ENCODE assay signal across 10 cellular contexts in the genomic region with DNA sequence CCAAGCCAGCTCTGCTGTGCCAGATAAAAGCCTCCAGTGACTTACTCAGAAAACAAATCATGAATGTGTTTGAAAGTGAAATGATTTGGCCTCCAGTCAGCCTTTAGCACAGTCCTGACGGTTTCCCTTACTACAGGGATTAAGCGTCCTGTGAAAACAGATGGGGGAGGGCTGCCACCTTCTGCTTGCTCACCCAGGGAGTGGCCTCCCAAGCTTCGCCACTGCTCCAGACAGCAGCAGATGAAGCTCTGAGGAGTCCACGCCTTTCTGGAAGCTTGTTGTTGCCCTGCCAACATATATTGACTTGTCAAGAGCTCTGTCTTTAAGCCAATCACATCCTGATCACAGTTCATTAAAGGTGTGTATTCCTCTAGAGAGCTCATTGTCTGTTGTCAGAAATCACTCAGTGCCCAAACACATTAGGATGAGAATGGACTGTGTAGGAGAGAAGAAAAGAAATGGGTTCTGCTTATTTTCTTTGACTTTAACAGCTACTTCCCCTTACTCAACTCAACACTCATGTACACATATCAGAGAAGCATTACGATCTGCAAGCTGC. TPM values are rescaled to one million over a fixed set of nuclear protein-coding genes. Genes with fewer than 3 reads are reported as not detected.
DNase-seq lines count a peak whose midpoint lies in the region; ATAC-seq and TF ChIP-seq lines count a peak whose summit lies in the region.
"Had no signal": no experiment of that assay in that cellular context is flagged by ENCODE, and none has a peak within 500 bp of the region (broad histone marks: within the 10 kb centered on the region; RNA-seq: fewer than 3 reads in every experiment).

No MANE protein-coding gene starts in this region.

- H3K27me3 Mint-ChIP-seq in natural killer cell treated with Interleukin-12 subunit alpha and Interleukin-12 subunit beta and Interleukin-15 and Interleukin-18, amount 100 ng/mL, for 72 hours: no peaks in the 10 kb centered on the region
- H3K27me3 Mint-ChIP-seq: activated CD4-positive, alpha-beta T cell treated with anti-CD3 and anti-CD28 coated beads, Interleukin-2, amount 10 ng/mL, durations not matched to agents 24 days and 14 days had no signal

- in situ Hi-C loops in Caki2 (cut with HindIII; ENCODE audit: low pct_unique_long_range_greater_than_20kb, low sequenced_read_pairs): no loop called here

- no peaks in the 10 kb centered on the region for H3K9me3 Mint-ChIP-seq in natural killer cell treated with Interleukin-12 subunit alpha and Interleukin-12 subunit beta and Interleukin-15 and Interleukin-18, amount 100 ng/mL, for 72 hours
- H3K9me3 Mint-ChIP-seq: activated CD4-positive, alpha-beta T cell treated with anti-CD3 and anti-CD28 coated beads, Interleukin-2, amount 10 ng/mL, durations not matched to agents 24 days and 14 days had no signal

- TF ChIP-seq CTCF in epithelial cell of esophagus (IDR thresholded peaks at IDR 0.05; ENCODE audit: insufficient read depth, low read depth, low read length, missing control alignments) (no peak), coronary artery (IDR thresholded peaks at IDR 0.05) (no peak)

- peak overlapping the region; percentile 26 to 68 for H3K27ac Mint-ChIP-seq in natural killer cell treated with Interleukin-12 subunit alpha and Interleukin-12 subunit beta and Interleukin-15 and Interleukin-18, amount 100 ng/mL, for 72 hours
- H3K27ac Mint-ChIP-seq: activated CD4-positive, alpha-beta T cell treated with anti-CD3 and anti-CD28 coated beads, Interleukin-2, amount 10 ng/mL, durations not matched to agents 24 days and 14 days had no signal

- DNase-seq in Caki2 (ENCODE audit: low read depth) (peak; percentile 33), NCI-H526 (lab: John Stamatoyannopoulos, UW) (peak; percentile 26 to 51), epithelial cell of esophagus (ENCODE audit: low read depth) (peak; percentile 95), coronary artery (ENCODE audit: low spot score) (no peak), NCI-H345 treated with DMSO at 0.1 percent for 48 hours (lab: John Stamatoyannopoulos, UW; ENCODE audit: unreplicated experiment) (no peak)
- DNase-seq in natural killer cell treated with Interleukin-12 subunit alpha and Interleukin-12 subunit beta and Interleukin-15 and Interleukin-18, amount 100 ng/mL, for 72 hours (ENCODE audit: low spot score): no peak
- DNase-seq: activated CD4-positive, alpha-beta T cell treated with anti-CD3 and anti-CD28 coated beads, Interleukin-2, amount 10 ng/mL, durations not matched to agents 24 days and 14 days; central memory CD4-positive, alpha-beta T cell had no signal

- H3K4me3 Mint-ChIP-seq in natural killer cell treated with Interleukin-12 subunit alpha and Interleukin-12 subunit beta and Interleukin-15 and Interleukin-18, amount 100 ng/mL, for 72 hours: no peak overlapping the region
- H3K4me3 Mint-ChIP-seq: activated CD4-positive, alpha-beta T cell treated with anti-CD3 and anti-CD28 coated beads, Interleukin-2, amount 10 ng/mL, durations not matched to agents 24 days and 14 days had no signal

- H3K27ac ChIP-seq in coronary artery: peak overlapping the region in 1 of 2 donors; percentile 58

- H3K36me3 Mint-ChIP-seq in natural killer cell treated with Interleukin-12 subunit alpha and Interleukin-12 subunit beta and Interleukin-15 and Interleukin-18, amount 100 ng/mL, for 72 hours: no peaks in the 10 kb centered on the region

- peaks cover 43 to 44% of the 10 kb centered on the region in 2 donors for H3K4me1 Mint-ChIP-seq in natural killer cell treated with Interleukin-12 subunit alpha and Interleukin-12 subunit beta and Interleukin-15 and Interleukin-18, amount 100 ng/mL, for 72 hours (ENCODE audit: low read depth in 2 of 2)

- no peak overlapping the region for H3K4me3 ChIP-seq in epithelial cell of esophagus (ENCODE audit: low read length)
- no peak overlapping the region for H3K4me3 ChIP-seq in coronary artery

- ATAC-seq in natural killer cell treated with Interleukin-12 subunit alpha and Interleukin-12 subunit beta and Interleukin-15 and Interleukin-18, amount 100 ng/mL, for 72 hours: peak in 1 of 2 donors; percentile 70
- ATAC-seq in GM21390 (IDR thresholded peaks at IDR 0.05; ENCODE audit: unreplicated experiment) (no peak), GM21717 (IDR thresholded peaks at IDR 0.05; ENCODE audit: unreplicated experiment) (no peak)

RNA-seq across cellular contexts. Expression of gene FYB1, which starts 4.9 kb away (rescaled TPM):
- not detected in 2 replicates for total RNA-seq in Caki2 (2014; rRNA removed; shearing (Covaris generic); ENCODE audit: low replicate concordance)
- total RNA-seq in natural killer cell treated with Interleukin-12 subunit alpha and Interleukin-12 subunit beta and Interleukin-15 and Interleukin-18, amount 100 ng/mL, for 72 hours: 10 to 100 TPM; 71.9 to 72.8 TPM

Comparison
In these comparisons a context has a peak if more than half of its experiments do, and no peak if none do; other contexts are left out.
1. DNase-seq: peak in Caki2 (single experiment), NCI-H526 (2 of 2) and epithelial cell of esophagus (single experiment); none in natural killer cell treated with Interleukin-12 subunit alpha and Interleukin-12 subunit beta and Interleukin-15 and Interleukin-18, amount 100 ng/mL, for 72 hours (single experiment), coronary artery (single experiment) and NCI-H345 treated with DMSO at 0.1 percent for 48 hours (single experiment).
2. RNA of gene FYB1, which starts 4.9 kb away (total RNA-seq): 71.9 to 72.8 TPM in natural killer cell treated with Interleukin-12 subunit alpha and Interleukin-12 subunit beta and Interleukin-15 and Interleukin-18, amount 100 ng/mL, for 72 hours; not detected in Caki2; every median in the first group is over 10 times any median in the second.